In the genomic region with DNA sequence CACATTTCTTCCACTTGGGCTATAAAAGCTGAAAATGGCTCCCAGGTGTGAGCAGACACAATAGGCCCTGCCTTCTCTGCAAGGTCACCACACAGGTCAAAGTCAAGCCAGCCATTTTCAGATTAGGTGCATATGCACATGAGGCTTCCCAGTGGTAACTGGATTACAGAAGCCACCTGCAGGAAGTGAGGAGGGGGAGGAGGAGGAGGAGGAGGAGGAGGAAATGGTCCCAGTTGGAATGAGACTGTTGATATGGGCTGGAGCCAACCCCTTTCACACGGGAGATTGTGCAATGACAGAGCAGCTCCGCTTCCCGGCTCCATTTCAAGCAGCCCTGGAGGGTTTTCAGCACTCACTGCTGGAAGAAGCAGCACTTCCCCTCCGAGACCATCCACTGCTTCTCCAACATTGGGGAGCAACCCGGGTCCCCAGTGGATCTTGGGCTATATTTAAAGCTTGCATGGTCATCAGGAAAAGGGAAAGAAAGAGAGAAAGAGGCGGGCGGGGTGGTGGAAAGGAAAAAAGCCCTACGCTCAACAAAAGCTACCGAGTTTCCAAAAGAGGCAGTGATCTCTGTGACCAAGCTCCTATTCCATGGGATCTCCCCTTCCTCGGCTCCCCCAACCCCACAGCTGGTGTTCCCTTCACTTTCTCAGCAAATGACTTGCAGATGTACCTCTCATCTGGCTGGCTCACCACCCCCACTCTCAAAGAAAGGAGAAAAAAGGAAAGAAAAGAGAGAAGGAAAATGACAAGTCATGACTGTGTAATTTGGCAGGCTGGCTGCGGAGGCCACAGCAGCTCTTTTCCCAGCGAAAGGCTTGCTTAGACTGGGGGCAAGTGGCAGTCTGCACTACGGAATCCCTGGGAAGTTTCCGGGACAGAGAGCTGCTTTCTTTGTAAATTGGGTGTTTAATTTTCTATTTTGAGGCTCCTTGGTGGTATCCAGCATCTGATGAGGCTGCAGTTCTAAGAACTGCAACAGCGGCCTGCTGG, we compare ENCODE assay signal across 8 cellular contexts. TPM values are rescaled to one million over a fixed set of nuclear protein-coding genes. Genes with fewer than 3 reads are reported as not detected.
DNase-seq lines count a peak whose midpoint lies in the region; ATAC-seq, FAIRE-seq and TF ChIP-seq lines count a peak whose summit lies in the region.

No MANE protein-coding gene starts in this region.

- H3K9me3 ChIP-seq in heart right ventricle: no peaks in the 10 kb centered on the region

- TF ChIP-seq CTCF in WI38 (IDR thresholded peaks at IDR 0.05; ENCODE audit: low read depth, low read length) (no peak), heart right ventricle (IDR thresholded peaks at IDR 0.05) (peak in 1 of 9 donors; percentile 11)

- H3K4me1 Mint-ChIP-seq in activated naive CD4-positive, alpha-beta T cell treated with anti-CD3 and anti-CD28 coated beads, Interleukin-2, amount 10 ng/mL, durations not matched to agents 7 days and 5 days: peaks cover 17% of the 10 kb centered on the region
- peaks cover 20% of the 10 kb centered on the region for H3K4me1 Mint-ChIP-seq in activated CD8-positive, alpha-beta T cell treated with anti-CD3 and anti-CD28 coated beads, Interleukin-2, amount 10 ng/mL, durations not matched to agents 7 days and 5 days (ENCODE audit: low read depth)

- peak; percentile 85 to 93 (median 90) for ATAC-seq in heart right ventricle
- ATAC-seq in GM18511 (IDR thresholded peaks at IDR 0.05; ENCODE audit: unreplicated experiment): no peak
- no peak for ATAC-seq in activated CD8-positive, alpha-beta T cell treated with anti-CD3 and anti-CD28 coated beads, Interleukin-2, amount 10 ng/mL, durations not matched to agents 7 days and 5 days

- H3K27me3 ChIP-seq in heart right ventricle: no peaks in the 10 kb centered on the region
- no peaks in the 10 kb centered on the region for H3K27me3 ChIP-seq in rectal smooth muscle tissue (ENCODE audit: control insufficient read depth, insufficient read depth, low read length)

- POLR2A ChIA-PET in activated CD8-positive, alpha-beta T cell treated with anti-CD3 and anti-CD28 coated beads, Interleukin-2, amount 10 ng/mL, durations not matched to agents 7 days and 5 days (lab: Charles Lee): no interaction called here

- peaks cover 15% of the 10 kb centered on the region for H3K36me3 Mint-ChIP-seq in activated naive CD4-positive, alpha-beta T cell treated with anti-CD3 and anti-CD28 coated beads, Interleukin-2, amount 10 ng/mL, durations not matched to agents 7 days and 5 days
- H3K36me3 Mint-ChIP-seq in activated CD8-positive, alpha-beta T cell treated with anti-CD3 and anti-CD28 coated beads, Interleukin-2, amount 10 ng/mL, durations not matched to agents 7 days and 5 days (ENCODE audit: low read depth): peaks cover 2% of the 10 kb centered on the region

- DNase-seq in HTR-8/SVneo (ENCODE audit: insufficient read length, low spot score) (peak; percentile 75), heart right ventricle (peak; percentile 66 to 87), NCI-H1694 (lab: John Stamatoyannopoulos, UW) (no peak)
- no peak for DNase-seq in activated naive CD4-positive, alpha-beta T cell treated with anti-CD3 and anti-CD28 coated beads, Interleukin-2, amount 10 ng/mL, durations not matched to agents 7 days and 5 days
- no peak for DNase-seq in activated CD8-positive, alpha-beta T cell treated with anti-CD3 and anti-CD28 coated beads, Interleukin-2, amount 10 ng/mL, durations not matched to agents 7 days and 5 days

- H3K36me3 ChIP-seq in heart right ventricle: peaks cover 0 to 4% (median 0%) of the 10 kb centered on the region in 9 donors
- H3K36me3 ChIP-seq in rectal smooth muscle tissue (ENCODE audit: control insufficient read depth, insufficient read depth, low read length): peaks cover 6% of the 10 kb centered on the region

- no peaks in the 10 kb centered on the region for H3K27me3 Mint-ChIP-seq in activated naive CD4-positive, alpha-beta T cell treated with anti-CD3 and anti-CD28 coated beads, Interleukin-2, amount 10 ng/mL, durations not matched to agents 7 days and 5 days
- H3K27me3 Mint-ChIP-seq in activated CD8-positive, alpha-beta T cell treated with anti-CD3 and anti-CD28 coated beads, Interleukin-2, amount 10 ng/mL, durations not matched to agents 7 days and 5 days (ENCODE audit: low read depth): no peaks in the 10 kb centered on the region

- H3K27ac ChIP-seq in heart right ventricle (peak overlapping the region in 9 of 10 donors; percentile 54 to 86 (median 70)), rectal smooth muscle tissue (ENCODE audit: low read depth, low read length) (peak overlapping the region; percentile 41)

- H3K4me3 ChIP-seq in WI38 (ENCODE audit: low read depth, low read length) (peak overlapping the region; percentile 44), heart right ventricle (peak overlapping the region in 5 of 10 donors; percentile 8 to 25 (median 16)), rectal smooth muscle tissue (ENCODE audit: low read length) (no peak overlapping the region)

- H3K4me1 ChIP-seq in heart right ventricle (peaks cover 35 to 87% (median 58%) of the 10 kb centered on the region in 9 donors), rectal smooth muscle tissue (ENCODE audit: control insufficient read depth, insufficient read depth, low read length) (peaks cover 59% of the 10 kb centered on the region)

- intact Hi-C loops in heart right ventricle (cut with DNase I): loop anchor here in 2 of 10 donors (5.0 to 10.0 kb wide), 2 partner anchors 35 to 52 kb away; no protein-coding TSS in a partner anchor

- WGBS in heart right ventricle, 2 donors: 35 to 36% methylated on average over 15 of the region's 15 CpGs

- H3K9ac ChIP-seq in rectal smooth muscle tissue (ENCODE audit: low read length): no peak overlapping the region

- FAIRE-seq in HTR-8/SVneo (lab: Jason Lieb, UNC): peak; percentile 40

- CTCF ChIA-PET in activated naive CD4-positive, alpha-beta T cell treated with anti-CD3 and anti-CD28 coated beads, Interleukin-2, amount 10 ng/mL, durations not matched to agents 7 days and 5 days (lab: Charles Lee): no interaction called here
- CTCF ChIA-PET in activated CD8-positive, alpha-beta T cell treated with anti-CD3 and anti-CD28 coated beads, Interleukin-2, amount 10 ng/mL, durations not matched to agents 7 days and 5 days (lab: Charles Lee): interaction anchor here (0.7 to 1.2 kb wide), 2 partner anchors 133 to 148 kb away, joined by 3 read pairs; no protein-coding TSS in a partner anchor

- H3K27ac Mint-ChIP-seq in activated naive CD4-positive, alpha-beta T cell treated with anti-CD3 and anti-CD28 coated beads, Interleukin-2, amount 10 ng/mL, durations not matched to agents 7 days and 5 days: no peak overlapping the region
- no peak overlapping the region for H3K27ac Mint-ChIP-seq in activated CD8-positive, alpha-beta T cell treated with anti-CD3 and anti-CD28 coated beads, Interleukin-2, amount 10 ng/mL, durations not matched to agents 7 days and 5 days

- H3K9me3 Mint-ChIP-seq in activated naive CD4-positive, alpha-beta T cell treated with anti-CD3 and anti-CD28 coated beads, Interleukin-2, amount 10 ng/mL, durations not matched to agents 7 days and 5 days: no peaks in the 10 kb centered on the region
- no peaks in the 10 kb centered on the region for H3K9me3 Mint-ChIP-seq in activated CD8-positive, alpha-beta T cell treated with anti-CD3 and anti-CD28 coated beads, Interleukin-2, amount 10 ng/mL, durations not matched to agents 7 days and 5 days (ENCODE audit: insufficient read depth)

- no peak overlapping the region for H3K4me3 Mint-ChIP-seq in activated naive CD4-positive, alpha-beta T cell treated with anti-CD3 and anti-CD28 coated beads, Interleukin-2, amount 10 ng/mL, durations not matched to agents 7 days and 5 days
- H3K4me3 Mint-ChIP-seq in activated CD8-positive, alpha-beta T cell treated with anti-CD3 and anti-CD28 coated beads, Interleukin-2, amount 10 ng/mL, durations not matched to agents 7 days and 5 days: no peak overlapping the region

RNA-seq across cellular contexts. Expression of gene LRIG1, which starts 58.3 kb away (rescaled TPM):
- total RNA-seq in heart right ventricle: 100 to 1,000 TPM in 3 of 10 donors, 10 to 100 TPM in 7; 71.9 to 109 (median 95.2) TPM
- 10 to 100 TPM; 23.8 to 33.8 TPM for polyA plus RNA-seq in heart right ventricle
- 10 to 100 TPM; 14.7 to 17.1 TPM for total RNA-seq in activated CD8-positive, alpha-beta T cell treated with anti-CD3 and anti-CD28 coated beads, Interleukin-2, amount 10 ng/mL, durations not matched to agents 7 days and 5 days

Comparison
In these comparisons a context has a peak if more than half of its experiments do, and no peak if none do; other contexts are left out.
1. DNase-seq: peak in HTR-8/SVneo (single experiment) and heart right ventricle (2 of 2); none in NCI-H1694 (single experiment), activated naive CD4-positive, alpha-beta T cell treated with anti-CD3 and anti-CD28 coated beads, Interleukin-2, amount 10 ng/mL, durations not matched to agents 7 days and 5 days (single experiment) and activated CD8-positive, alpha-beta T cell treated with anti-CD3 and anti-CD28 coated beads, Interleukin-2, amount 10 ng/mL, durations not matched to agents 7 days and 5 days (single experiment).
2. ATAC-seq: peak in heart right ventricle (8 of 8); none in GM18511 (single experiment) and activated CD8-positive, alpha-beta T cell treated with anti-CD3 and anti-CD28 coated beads, Interleukin-2, amount 10 ng/mL, durations not matched to agents 7 days and 5 days (single experiment).
3. RNA of gene LRIG1, which starts 58.3 kb away (total RNA-seq): 71.9 to 109 TPM in heart right ventricle; 14.7 to 17.1 TPM in activated CD8-positive, alpha-beta T cell treated with anti-CD3 and anti-CD28 coated beads, Interleukin-2, amount 10 ng/mL, durations not matched to agents 7 days and 5 days; every median in the first group is over 4 times any median in the second.